In the genomic region with DNA sequence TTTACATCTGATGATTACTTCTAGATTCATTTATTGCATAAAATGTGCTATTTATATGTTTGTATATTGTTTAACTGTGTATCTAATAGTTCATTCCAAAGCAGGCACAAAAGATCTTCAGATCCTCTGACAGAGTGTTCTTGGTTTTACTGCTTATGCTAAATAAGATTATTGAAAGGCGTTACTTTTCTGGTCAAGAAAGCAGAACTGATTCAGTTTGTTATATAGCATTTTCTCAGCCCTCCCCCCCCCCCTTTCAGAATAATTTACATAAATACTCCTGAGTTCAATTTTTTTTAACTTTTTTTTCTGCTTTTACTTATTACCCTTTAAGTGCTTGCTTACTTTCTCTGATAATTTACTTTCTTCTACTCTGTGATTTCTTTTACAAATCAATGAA, we compare ENCODE assay signal across 10 cellular contexts. TPM values are rescaled to one million over a fixed set of nuclear protein-coding genes. Genes with fewer than 3 reads are reported as not detected.
DNase-seq lines count a peak whose midpoint lies in the region; ATAC-seq and TF ChIP-seq lines count a peak whose summit lies in the region.
"Had no signal": no experiment of that assay in that cellular context is flagged by ENCODE, and none has a peak within 500 bp of the region (broad histone marks: within the 10 kb centered on the region; RNA-seq: fewer than 3 reads in every experiment).

No MANE protein-coding gene starts in this region.

- CTCF ChIA-PET in activated naive CD4-positive, alpha-beta T cell treated with anti-CD3 and anti-CD28 coated beads, Interleukin-2, amount 10 ng/mL, durations not matched to agents 7 days and 5 days (lab: Charles Lee): interaction anchor here (1.3 kb wide), 1 partner anchor 103 kb away, joined by 3 read pairs; no protein-coding TSS in a partner anchor

- DNase-seq in activated naive CD4-positive, alpha-beta T cell treated with anti-CD3 and anti-CD28 coated beads, Interleukin-2, amount 10 ng/mL, durations not matched to agents 7 days and 5 days: no peak
- DNase-seq in activated naive CD4-positive, alpha-beta T cell treated with anti-CD3 and anti-CD28 coated beads, Interleukin-2, amount 50 U/mL, for 16 hours: no peak
- DNase-seq in stomach: no peak
- DNase-seq in substantia nigra (lab: John Stamatoyannopoulos, UW): no peak
- no peak for DNase-seq in NCI-H1105 (lab: John Stamatoyannopoulos, UW)
- DNase-seq: left cardiac atrium had no signal

- peak overlapping the region; percentile 98 for H3K27ac Mint-ChIP-seq in activated naive CD4-positive, alpha-beta T cell treated with anti-CD3 and anti-CD28 coated beads, Interleukin-2, amount 10 ng/mL, durations not matched to agents 7 days and 5 days
- peak overlapping the region; percentile 99 for H3K27ac Mint-ChIP-seq in activated T-helper 17 cell treated with anti-CD3 and anti-CD28 coated beads, Interleukin-2, amount 50 U/mL, for 72 hours

- peaks cover 52% of the 10 kb centered on the region for H3K36me3 Mint-ChIP-seq in activated naive CD4-positive, alpha-beta T cell treated with anti-CD3 and anti-CD28 coated beads, Interleukin-2, amount 10 ng/mL, durations not matched to agents 7 days and 5 days
- peaks cover 86% of the 10 kb centered on the region for H3K36me3 Mint-ChIP-seq in activated T-helper 17 cell treated with anti-CD3 and anti-CD28 coated beads, Interleukin-2, amount 50 U/mL, for 72 hours (ENCODE audit: low read depth)

- 72 to 87% (median 78%) methylated on average over 1 of the region's 1 CpG for WGBS in stomach, 5 donors

- peaks cover 0 to 64% (median 35%) of the 10 kb centered on the region in 4 donors for H3K4me1 ChIP-seq in stomach

- no peaks in the 10 kb centered on the region for H3K27me3 ChIP-seq in stomach
- H3K27me3 ChIP-seq: esophagus muscularis mucosa had no signal

- peaks cover 92% of the 10 kb centered on the region for H3K4me1 Mint-ChIP-seq in activated naive CD4-positive, alpha-beta T cell treated with anti-CD3 and anti-CD28 coated beads, Interleukin-2, amount 10 ng/mL, durations not matched to agents 7 days and 5 days
- H3K4me1 Mint-ChIP-seq in activated T-helper 17 cell treated with anti-CD3 and anti-CD28 coated beads, Interleukin-2, amount 50 U/mL, for 72 hours: peaks cover 50% of the 10 kb centered on the region

- H3K9me3 Mint-ChIP-seq in activated naive CD4-positive, alpha-beta T cell treated with anti-CD3 and anti-CD28 coated beads, Interleukin-2, amount 10 ng/mL, durations not matched to agents 7 days and 5 days: no peaks in the 10 kb centered on the region
- no peaks in the 10 kb centered on the region for H3K9me3 Mint-ChIP-seq in activated T-helper 17 cell treated with anti-CD3 and anti-CD28 coated beads, Interleukin-2, amount 50 U/mL, for 72 hours

- no peak for TF ChIP-seq POLR2A in stomach (IDR thresholded peaks at IDR 0.05)

- H3K4me3 Mint-ChIP-seq in activated naive CD4-positive, alpha-beta T cell treated with anti-CD3 and anti-CD28 coated beads, Interleukin-2, amount 10 ng/mL, durations not matched to agents 7 days and 5 days: peak overlapping the region; percentile 75
- H3K4me3 Mint-ChIP-seq in activated T-helper 17 cell treated with anti-CD3 and anti-CD28 coated beads, Interleukin-2, amount 50 U/mL, for 72 hours: peak overlapping the region; percentile 93

- no peaks in the 10 kb centered on the region for H3K36me3 ChIP-seq in stomach
- H3K36me3 ChIP-seq: esophagus muscularis mucosa had no signal

- no peak for TF ChIP-seq EP300 in stomach (IDR thresholded peaks at IDR 0.05)

- ATAC-seq in HG03039 (IDR thresholded peaks at IDR 0.05; ENCODE audit: unreplicated experiment): peak; percentile 35
- no peak for ATAC-seq in activated T-helper 17 cell treated with anti-CD3 and anti-CD28 coated beads, Interleukin-2, amount 50 U/mL, for 72 hours (replicated peaks)
- no peak for ATAC-seq in HG03520 (IDR thresholded peaks at IDR 0.05; ENCODE audit: unreplicated experiment)
- ATAC-seq: left cardiac atrium had no signal

- TF ChIP-seq CTCF in stomach (IDR thresholded peaks at IDR 0.05): no peak

- intact Hi-C loops in stomach (cut with DNase I; ENCODE audit: low total_unique reads): no loop called here

- H3K27ac ChIP-seq in stomach: peak overlapping the region in 3 of 5 donors; percentile 38 to 87 (median 63)
- no peak overlapping the region for H3K27ac ChIP-seq in substantia nigra (ENCODE audit: low read depth, low read length, poor library complexity, severe bottlenecking)
- H3K27ac ChIP-seq: esophagus muscularis mucosa had no signal

- H3K9me3 ChIP-seq in stomach: no peaks in the 10 kb centered on the region
- H3K9me3 ChIP-seq: esophagus muscularis mucosa had no signal

- H3K4me3 ChIP-seq in stomach: no peak overlapping the region
- H3K4me3 ChIP-seq: esophagus muscularis mucosa had no signal

- H3K27me3 Mint-ChIP-seq in activated naive CD4-positive, alpha-beta T cell treated with anti-CD3 and anti-CD28 coated beads, Interleukin-2, amount 10 ng/mL, durations not matched to agents 7 days and 5 days: no peaks in the 10 kb centered on the region
- H3K27me3 Mint-ChIP-seq in activated T-helper 17 cell treated with anti-CD3 and anti-CD28 coated beads, Interleukin-2, amount 50 U/mL, for 72 hours: no peaks in the 10 kb centered on the region

RNA-seq across cellular contexts. Expression of a gene that starts 15.4 kb away (rescaled TPM):
- total RNA-seq in activated T-helper 17 cell treated with anti-CD3 and anti-CD28 coated beads, Interleukin-2, amount 50 U/mL, for 72 hours: 100 to 1,000 TPM; 107 to 110 TPM
- 10 to 100 TPM; 11.0 to 87.9 (median 23.7) TPM for total RNA-seq in stomach
- 10 to 100 TPM; 13.3 to 35.0 (median 17.6) TPM for polyA plus RNA-seq in stomach
